ENCODE assay signal across 24 cellular contexts in the genomic region with DNA sequence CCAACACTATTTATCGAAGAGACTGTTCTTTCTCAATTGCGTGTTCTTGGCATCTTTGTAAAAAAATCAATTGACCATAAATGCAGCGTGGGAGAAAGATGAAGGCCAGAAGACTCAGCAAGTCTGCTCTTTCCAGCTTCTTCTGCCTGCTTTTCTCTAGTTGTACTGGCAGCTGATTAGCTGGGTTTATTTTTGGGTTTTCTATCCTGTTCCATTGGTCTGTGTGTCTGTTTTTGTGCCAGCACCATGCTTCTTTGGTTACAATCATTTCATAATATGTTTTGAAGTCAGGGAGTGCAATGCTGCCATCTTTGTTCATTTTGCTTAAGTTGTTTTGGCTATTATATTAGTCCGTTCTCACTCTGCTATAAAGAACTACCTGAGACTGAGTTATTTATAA.
"Had no signal": no experiment of that assay in that cellular context is flagged by ENCODE, and none has a peak within 500 bp of the region (broad histone marks: within the 10 kb centered on the region; RNA-seq: fewer than 3 reads in every experiment).

No MANE protein-coding gene starts in this region.

- H3K27ac ChIP-seq: colonic mucosa, epithelial cell of prostate, esophagus squamous epithelium, foreskin keratinocyte, gastroesophageal sphincter, heart left ventricle, hepatocyte, left lung, lower lobe of right lung had no signal

- H3K27me3 ChIP-seq: colonic mucosa, esophagus squamous epithelium, foreskin keratinocyte, gastroesophageal sphincter, heart left ventricle, hepatocyte, left lung had no signal

- FAIRE-seq: endometrium, frontal cortex had no signal

- H3K9me3 ChIP-seq: colonic mucosa, esophagus squamous epithelium, gastroesophageal sphincter, heart left ventricle, left lung, lower lobe of right lung, mucosa of descending colon had no signal

- H2AFZ ChIP-seq: hepatocyte had no signal

- DNase-seq: colonic mucosa; cortex of kidney; effector CD8-positive, alpha-beta T cell; effector memory CD8-positive, alpha-beta T cell; endodermal cell; erythroblast; esophagus squamous epithelium; foreskin keratinocyte; heart left ventricle; hypothalamus; immature natural killer cell; islet precursor cell; kidney; kidney glomerular epithelial cell; lower lobe of right lung; mesenchymal stem cell; mucosa of descending colon had no signal

- H3K4me2 ChIP-seq: hepatocyte had no signal

- ATAC-seq: effector memory CD8-positive, alpha-beta T cell; esophagus mucosa; foreskin keratinocyte; gastroesophageal sphincter; left lung; lower lobe of right lung; mucosa of descending colon had no signal

- H3K36me3 ChIP-seq: colonic mucosa, esophagus squamous epithelium, gastroesophageal sphincter, heart left ventricle, left lung, lower lobe of right lung had no signal

- H3K4me3 ChIP-seq: colonic mucosa, esophagus squamous epithelium, gastroesophageal sphincter, heart left ventricle, hepatocyte, left lung, lower lobe of right lung, mucosa of descending colon had no signal

- H3K4me1 ChIP-seq: colonic mucosa, esophagus squamous epithelium, foreskin keratinocyte, gastroesophageal sphincter, left lung, lower lobe of right lung had no signal
